8 cellular contexts compared by ENCODE assay signal in the genomic region with DNA sequence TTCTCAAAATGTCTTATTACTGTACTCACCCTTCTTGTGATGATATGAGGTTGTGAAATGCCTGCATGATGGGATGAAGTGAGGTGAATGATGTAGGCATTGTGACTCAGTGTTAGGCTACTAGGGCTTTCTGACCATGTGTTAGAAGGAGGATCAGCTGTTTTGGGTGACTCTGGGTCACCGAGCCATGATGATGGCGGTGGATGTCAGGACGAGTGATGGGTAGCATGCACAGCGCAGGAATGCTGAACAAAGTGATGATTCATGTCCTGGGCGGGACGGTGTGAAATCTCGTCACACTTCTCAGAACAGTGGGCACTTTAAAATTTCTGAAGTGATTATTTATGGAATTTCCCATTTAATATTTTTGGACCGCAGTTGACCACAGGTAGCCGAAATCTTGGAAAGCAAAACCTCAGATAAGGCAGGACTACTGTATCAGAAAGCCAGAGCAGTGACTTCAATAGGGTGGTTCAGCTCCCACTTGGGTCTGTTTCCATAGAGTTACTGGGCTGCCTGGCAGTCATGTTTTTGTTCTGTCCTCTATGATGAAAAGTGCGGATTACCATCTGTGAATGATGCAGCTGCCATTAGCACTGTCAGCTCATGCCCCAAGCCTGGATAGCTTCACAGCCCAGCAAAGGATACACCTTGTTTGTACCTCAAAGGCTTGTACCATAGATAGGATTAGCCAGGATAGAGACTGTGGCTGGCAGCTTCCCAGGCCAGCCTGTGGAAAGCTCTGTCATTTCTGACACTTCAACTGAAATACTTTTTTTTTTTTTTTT. TPM values are rescaled to one million over a fixed set of nuclear protein-coding genes. Genes with fewer than 3 reads are reported as not detected.
DNase-seq lines count a peak whose midpoint lies in the region; TF ChIP-seq lines count a peak whose summit lies in the region.

No MANE protein-coding gene starts in this region.

- no peaks in the 10 kb centered on the region for H3K27me3 Mint-ChIP-seq in CD8-positive, alpha-beta memory T cell

- H3K36me3 ChIP-seq in CD8-positive, alpha-beta memory T cell (ENCODE audit: insufficient read depth, low read length): peaks cover 17% of the 10 kb centered on the region
- peaks cover 57% of the 10 kb centered on the region for H3K36me3 ChIP-seq in SJSA1
- peaks cover 0 to 13% (median 5%) of the 10 kb centered on the region in 4 donors for H3K36me3 ChIP-seq in sigmoid colon
- H3K36me3 ChIP-seq in H7 (replicated peaks; ENCODE audit: control insufficient read depth, insufficient read depth, low read length): no peaks in the 10 kb centered on the region

- no peaks in the 10 kb centered on the region for H3K9me3 ChIP-seq in CD8-positive, alpha-beta memory T cell (ENCODE audit: low read length)
- no peaks in the 10 kb centered on the region for H3K9me3 ChIP-seq in SJSA1 (replicated peaks)
- no peaks in the 10 kb centered on the region for H3K9me3 ChIP-seq in sigmoid colon

- H3K4me1 Mint-ChIP-seq in CD8-positive, alpha-beta memory T cell: peaks cover 18 to 25% (median 19%) of the 10 kb centered on the region in 3 donors

- WGBS in sigmoid colon, 2 donors: 83 to 86% methylated on average over 10 of the region's 10 CpGs

- TF ChIP-seq CTCF in sigmoid colon (IDR thresholded peaks at IDR 0.05): no peak

- TF ChIP-seq POLR2A in sigmoid colon (IDR thresholded peaks at IDR 0.05): no peak

- peak overlapping the region in 6 of 8 donors; percentile 21 to 84 (median 68) for H3K27ac Mint-ChIP-seq in CD8-positive, alpha-beta memory T cell

- intact Hi-C loops in sigmoid colon (cut with DNase I): no loop called here

- H3K4me1 ChIP-seq in CD8-positive, alpha-beta memory T cell (ENCODE audit: insufficient read depth, low read length): peaks cover 26% of the 10 kb centered on the region
- peaks cover 42% of the 10 kb centered on the region for H3K4me1 ChIP-seq in SJSA1 (replicated peaks)
- peaks cover 0 to 100% (median 96%) of the 10 kb centered on the region in 4 donors for H3K4me1 ChIP-seq in sigmoid colon

- POLR2A ChIA-PET in CD8-positive, alpha-beta memory T cell (lab: Charles Lee): no interaction called here

- H3K4me3 Mint-ChIP-seq in CD8-positive, alpha-beta memory T cell: peak overlapping the region in 5 of 7 donors; percentile 0 to 67 (median 2)

- CTCF ChIA-PET in CD8-positive, alpha-beta memory T cell (lab: Charles Lee): interaction anchor here (1.4 to 1.8 kb wide), 2 partner anchors 36 to 97 kb away, joined by 3 to 4 read pairs; no protein-coding TSS in a partner anchor

- peaks cover 0 to 35% (median 0%) of the 10 kb centered on the region in 3 donors for H3K36me3 Mint-ChIP-seq in CD8-positive, alpha-beta memory T cell

- H3K9me3 Mint-ChIP-seq in CD8-positive, alpha-beta memory T cell: no peaks in the 10 kb centered on the region

- peak in 3 of 4 donors; percentile 30 to 90 (median 52) for TF ChIP-seq EP300 in sigmoid colon (IDR thresholded peaks at IDR 0.05)

- DNase-seq in CD8-positive, alpha-beta memory T cell: no peak
- DNase-seq in SJSA1 (ENCODE audit: low read depth in 1 of 2, low spot score in 2 of 2) (peak; percentile 82 to 90), dermis blood vessel endothelial cell (peak; percentile 55), sigmoid colon (peak; percentile 79), H7 (no peak), DMS79 treated with DMSO at 0.1 percent for 48 hours (lab: John Stamatoyannopoulos, UW) (no peak), NCI-H82 (lab: John Stamatoyannopoulos, UW) (no peak), NCI-H2227 treated with DMSO at 0.1 percent for 48 hours (lab: John Stamatoyannopoulos, UW) (no peak)

- no peak overlapping the region for H3K4me3 ChIP-seq in CD8-positive, alpha-beta memory T cell (ENCODE audit: low read length)
- H3K4me3 ChIP-seq in SJSA1: no peak overlapping the region
- H3K4me3 ChIP-seq in sigmoid colon: no peak overlapping the region
- no peak overlapping the region for H3K4me3 ChIP-seq in H7 (ENCODE audit: insufficient read depth, low read depth, low read length)

- H3K27me3 ChIP-seq in CD8-positive, alpha-beta memory T cell (ENCODE audit: insufficient read depth, low read length, poor library complexity, severe bottlenecking): no peaks in the 10 kb centered on the region
- no peaks in the 10 kb centered on the region for H3K27me3 ChIP-seq in SJSA1 (replicated peaks)
- no peaks in the 10 kb centered on the region for H3K27me3 ChIP-seq in sigmoid colon
- H3K27me3 ChIP-seq in H7 (ENCODE audit: control insufficient read depth, insufficient read depth, low read length): no peaks in the 10 kb centered on the region

- H3K27ac ChIP-seq in CD8-positive, alpha-beta memory T cell (ENCODE audit: low read depth, low read length): no peak overlapping the region
- H3K27ac ChIP-seq in SJSA1 (peak overlapping the region; percentile 74), sigmoid colon (peak overlapping the region; percentile 91 to 99 (median 96))

RNA-seq across cellular contexts. Expression of a gene that starts 26.6 kb away (rescaled TPM):
- total RNA-seq in CD8-positive, alpha-beta memory T cell: 1 to 10 TPM; 2.8 to 3.8 TPM
- 12.8 TPM for polyA plus RNA-seq in CD8-positive, alpha-beta memory T cell
- 22.4 and 32.6 TPM in 2 replicates for total RNA-seq in SJSA1 (2014; rRNA removed; shearing (Covaris generic))
- total RNA-seq in dermis blood vessel endothelial cell (23.3 and 25.2 TPM in 2 replicates), sigmoid colon (10 to 100 TPM; 22.9 to 40.2 (median 36.6) TPM)
- 10 to 100 TPM in 1 of 3 donors, 1 to 10 TPM in 2; 3.0 to 18.4 (median 7.6) TPM for polyA plus RNA-seq in sigmoid colon
- 8.6 and 10.3 TPM in 2 replicates for total RNA-seq in H7 (2014; rRNA removed; shearing (Covaris generic))

Comparison
In these comparisons a context has a peak if more than half of its experiments do, and no peak if none do; other contexts are left out.
1. DNase-seq: peak in SJSA1 (2 of 2), dermis blood vessel endothelial cell (single experiment) and sigmoid colon (single experiment); none in CD8-positive, alpha-beta memory T cell (0 of 5), H7 (single experiment), DMS79 treated with DMSO at 0.1 percent for 48 hours (single experiment), NCI-H82 (single experiment) and NCI-H2227 treated with DMSO at 0.1 percent for 48 hours (single experiment).